ENCODE assay signal across 1 cellular context in genomic region chr19:39407644-39408391, GRCh38.
TF ChIP-seq lines count a peak whose summit lies in the region.

No MANE protein-coding gene starts in this region.

TF ChIP-seq in liver, 16 proteins besides CTCF, POLR2A, EP300 and RAD21 (continued from another document):
- TF ChIP-seq ZBTB33 (IDR thresholded peaks at IDR 0.05) = no peak
